Comparison of ENCODE assay signal across 13 cellular contexts in the genomic region with DNA sequence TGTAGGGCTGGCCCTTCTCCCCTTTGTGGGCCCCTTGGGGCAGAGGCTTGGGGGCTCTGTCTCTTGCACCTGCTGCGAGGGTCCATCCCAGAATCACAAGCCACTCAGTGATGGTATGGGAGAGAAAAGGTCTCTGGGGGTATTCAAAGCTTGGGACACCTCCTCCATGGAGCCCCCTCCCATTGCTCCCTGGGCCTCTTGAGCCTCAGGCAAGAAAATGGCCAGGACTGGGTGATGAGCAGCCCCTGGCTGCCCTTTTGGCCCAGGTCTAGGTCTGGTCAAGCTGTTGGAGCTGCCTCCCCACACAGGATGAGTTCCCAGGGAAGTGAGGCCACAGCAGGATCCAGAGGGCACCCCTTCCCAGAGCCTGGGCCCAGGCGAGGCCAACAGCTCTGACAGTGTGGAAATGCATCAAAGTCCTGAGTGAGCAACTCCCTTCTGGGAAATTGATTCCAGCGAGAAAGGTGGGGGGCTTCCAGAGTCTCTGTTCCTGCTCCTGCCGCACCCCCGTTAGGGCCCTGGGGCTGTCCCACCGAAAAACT. TPM values are rescaled to one million over a fixed set of nuclear protein-coding genes. Genes with fewer than 3 reads are reported as not detected.
"Had no signal": no experiment of that assay in that cellular context is flagged by ENCODE, and none has a peak within 500 bp of the region (broad histone marks: within the 10 kb centered on the region; RNA-seq: fewer than 3 reads in every experiment).

No MANE protein-coding gene starts in this region.

- H3K36me3 ChIP-seq: gastrocnemius medialis, neutrophil, prostate gland had no signal

- H3K27ac ChIP-seq: epithelial cell of prostate, gastrocnemius medialis, neutrophil, prostate gland had no signal

- H3K4me1 ChIP-seq: gastrocnemius medialis, prostate gland had no signal

- ATAC-seq: gastrocnemius medialis had no signal

- DNase-seq: activated CD4-positive, alpha-beta memory T cell treated with anti-CD3 and anti-CD28 coated beads, Interleukin-2, amount 10 ng/mL, durations not matched to agents 7 days and 5 days; activated naive CD4-positive, alpha-beta T cell treated with Interleukin-2 at 50 U/mL for 16 hours; central memory CD4-positive, alpha-beta T cell; cortex of kidney; gastrocnemius medialis; stimulated activated CD4-positive, alpha-beta T cell treated with anti-CD3 and anti-CD28 coated beads, Interleukin-2, amount 100 ng/mL, for 48 hours; stimulated activated naive CD8-positive, alpha-beta T cell treated with anti-CD3 and anti-CD28 coated beads, Interleukin-15, Interleukin-2, amounts not matched to agents 100 U/mL and 50 U/mL, for 24 hours had no signal

- H3K9me3 ChIP-seq: gastrocnemius medialis, neutrophil, prostate gland had no signal

RNA-seq across cellular contexts. Expression of a gene that starts 3.4 kb away (rescaled TPM):
- total RNA-seq: activated CD4-positive, alpha-beta memory T cell treated with anti-CD3 and anti-CD28 coated beads, Interleukin-2, amount 10 ng/mL, durations not matched to agents 7 days and 5 days; lower leg skin; myocyte; prostate gland; ureter had no signal

RNA-seq across cellular contexts. Expression of a gene that starts 44.7 kb away (rescaled TPM):
- total RNA-seq: activated CD4-positive, alpha-beta memory T cell treated with anti-CD3 and anti-CD28 coated beads, Interleukin-2, amount 10 ng/mL, durations not matched to agents 7 days and 5 days had no signal
